Comparison of ENCODE assay signal across 1 cellular context in genomic region chr12:106118-106561, GRCh38.
A peak's percentile ranks its signal among the peaks of the same experiment; 100 is the strongest.
TF ChIP-seq lines count a peak whose summit lies in the region.

No MANE protein-coding gene starts in this region.

TF ChIP-seq in GM12878, 131 proteins besides CTCF, POLR2A, EP300 and RAD21 (continued from another document):
- TF ChIP-seq, protein P1, sequence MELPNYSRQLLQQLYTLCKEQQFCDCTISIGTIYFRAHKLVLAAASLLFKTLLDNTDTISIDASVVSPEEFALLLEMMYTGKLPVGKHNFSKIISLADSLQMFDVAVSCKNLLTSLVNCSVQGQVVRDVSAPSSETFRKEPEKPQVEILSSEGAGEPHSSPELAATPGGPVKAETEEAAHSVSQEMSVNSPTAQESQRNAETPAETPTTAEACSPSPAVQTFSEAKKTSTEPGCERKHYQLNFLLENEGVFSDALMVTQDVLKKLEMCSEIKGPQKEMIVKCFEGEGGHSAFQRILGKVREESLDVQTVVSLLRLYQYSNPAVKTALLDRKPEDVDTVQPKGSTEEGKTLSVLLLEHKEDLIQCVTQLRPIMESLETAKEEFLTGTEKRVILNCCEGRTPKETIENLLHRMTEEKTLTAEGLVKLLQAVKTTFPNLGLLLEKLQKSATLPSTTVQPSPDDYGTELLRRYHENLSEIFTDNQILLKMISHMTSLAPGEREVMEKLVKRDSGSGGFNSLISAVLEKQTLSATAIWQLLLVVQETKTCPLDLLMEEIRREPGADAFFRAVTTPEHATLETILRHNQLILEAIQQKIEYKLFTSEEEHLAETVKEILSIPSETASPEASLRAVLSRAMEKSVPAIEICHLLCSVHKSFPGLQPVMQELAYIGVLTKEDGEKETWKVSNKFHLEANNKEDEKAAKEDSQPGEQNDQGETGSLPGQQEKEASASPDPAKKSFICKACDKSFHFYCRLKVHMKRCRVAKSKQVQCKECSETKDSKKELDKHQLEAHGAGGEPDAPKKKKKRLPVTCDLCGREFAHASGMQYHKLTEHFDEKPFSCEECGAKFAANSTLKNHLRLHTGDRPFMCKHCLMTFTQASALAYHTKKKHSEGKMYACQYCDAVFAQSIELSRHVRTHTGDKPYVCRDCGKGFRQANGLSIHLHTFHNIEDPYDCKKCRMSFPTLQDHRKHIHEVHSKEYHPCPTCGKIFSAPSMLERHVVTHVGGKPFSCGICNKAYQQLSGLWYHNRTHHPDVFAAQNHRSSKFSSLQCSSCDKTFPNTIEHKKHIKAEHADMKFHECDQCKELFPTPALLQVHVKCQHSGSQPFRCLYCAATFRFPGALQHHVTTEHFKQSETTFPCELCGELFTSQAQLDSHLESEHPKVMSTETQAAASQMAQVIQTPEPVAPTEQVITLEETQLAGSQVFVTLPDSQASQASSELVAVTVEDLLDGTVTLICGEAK (IDR thresholded peaks at IDR 0.05; ENCODE audit: borderline replicate concordance), result 0 out of 2 replicates have a peak, but pooled peaks have one; percentile 42
- TF ChIP-seq TCF3 (IDR thresholded peaks at IDR 0.05; ENCODE audit: borderline replicate concordance, insufficient read depth, low read depth, low read length), result peak; percentile 99
- TF ChIP-seq GATAD2B (conservative IDR thresholded peaks at IDR 0.05; ENCODE audit: low read depth), result peak; percentile 71
- TF ChIP-seq, protein P2, sequence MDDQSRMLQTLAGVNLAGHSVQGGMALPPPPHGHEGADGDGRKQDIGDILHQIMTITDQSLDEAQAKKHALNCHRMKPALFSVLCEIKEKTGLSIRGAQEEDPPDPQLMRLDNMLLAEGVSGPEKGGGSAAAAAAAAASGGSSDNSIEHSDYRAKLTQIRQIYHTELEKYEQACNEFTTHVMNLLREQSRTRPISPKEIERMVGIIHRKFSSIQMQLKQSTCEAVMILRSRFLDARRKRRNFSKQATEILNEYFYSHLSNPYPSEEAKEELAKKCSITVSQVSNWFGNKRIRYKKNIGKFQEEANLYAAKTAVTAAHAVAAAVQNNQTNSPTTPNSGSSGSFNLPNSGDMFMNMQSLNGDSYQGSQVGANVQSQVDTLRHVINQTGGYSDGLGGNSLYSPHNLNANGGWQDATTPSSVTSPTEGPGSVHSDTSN (IDR thresholded peaks at IDR 0.05; ENCODE audit: insufficient replicate concordance, low read depth, low read length), result peak; percentile 28
- peak; percentile 79 for TF ChIP-seq EED (IDR thresholded peaks at IDR 0.05; ENCODE audit: low read depth)
- TF ChIP-seq ASH2L (IDR thresholded peaks at IDR 0.05; ENCODE audit: borderline replicate concordance, low read depth), result no peak
- TF ChIP-seq, protein P3, sequence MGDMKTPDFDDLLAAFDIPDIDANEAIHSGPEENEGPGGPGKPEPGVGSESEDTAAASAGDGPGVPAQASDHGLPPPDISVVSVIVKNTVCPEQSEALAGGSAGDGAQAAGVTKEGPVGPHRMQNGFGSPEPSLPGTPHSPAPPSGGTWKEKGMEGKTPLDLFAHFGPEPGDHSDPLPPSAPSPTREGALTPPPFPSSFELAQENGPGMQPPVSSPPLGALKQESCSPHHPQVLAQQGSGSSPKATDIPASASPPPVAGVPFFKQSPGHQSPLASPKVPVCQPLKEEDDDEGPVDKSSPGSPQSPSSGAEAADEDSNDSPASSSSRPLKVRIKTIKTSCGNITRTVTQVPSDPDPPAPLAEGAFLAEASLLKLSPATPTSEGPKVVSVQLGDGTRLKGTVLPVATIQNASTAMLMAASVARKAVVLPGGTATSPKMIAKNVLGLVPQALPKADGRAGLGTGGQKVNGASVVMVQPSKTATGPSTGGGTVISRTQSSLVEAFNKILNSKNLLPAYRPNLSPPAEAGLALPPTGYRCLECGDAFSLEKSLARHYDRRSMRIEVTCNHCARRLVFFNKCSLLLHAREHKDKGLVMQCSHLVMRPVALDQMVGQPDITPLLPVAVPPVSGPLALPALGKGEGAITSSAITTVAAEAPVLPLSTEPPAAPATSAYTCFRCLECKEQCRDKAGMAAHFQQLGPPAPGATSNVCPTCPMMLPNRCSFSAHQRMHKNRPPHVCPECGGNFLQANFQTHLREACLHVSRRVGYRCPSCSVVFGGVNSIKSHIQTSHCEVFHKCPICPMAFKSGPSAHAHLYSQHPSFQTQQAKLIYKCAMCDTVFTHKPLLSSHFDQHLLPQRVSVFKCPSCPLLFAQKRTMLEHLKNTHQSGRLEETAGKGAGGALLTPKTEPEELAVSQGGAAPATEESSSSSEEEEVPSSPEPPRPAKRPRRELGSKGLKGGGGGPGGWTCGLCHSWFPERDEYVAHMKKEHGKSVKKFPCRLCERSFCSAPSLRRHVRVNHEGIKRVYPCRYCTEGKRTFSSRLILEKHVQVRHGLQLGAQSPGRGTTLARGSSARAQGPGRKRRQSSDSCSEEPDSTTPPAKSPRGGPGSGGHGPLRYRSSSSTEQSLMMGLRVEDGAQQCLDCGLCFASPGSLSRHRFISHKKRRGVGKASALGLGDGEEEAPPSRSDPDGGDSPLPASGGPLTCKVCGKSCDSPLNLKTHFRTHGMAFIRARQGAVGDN (IDR thresholded peaks at IDR 0.05), result peak; percentile 42; the same call in 1 of the 2 replicates
- TF ChIP-seq ZSCAN29 (IDR thresholded peaks at IDR 0.05), result no peak
- peak; percentile 43; the same call in 1 of the 2 replicates for TF ChIP-seq DPF2 (IDR thresholded peaks at IDR 0.05)
- no peak for TF ChIP-seq RELA (IDR thresholded peaks at IDR 0.05; ENCODE audit: borderline replicate concordance, partially characterized antibody)
- TF ChIP-seq SMARCA5 (IDR thresholded peaks at IDR 0.05), result peak; percentile 54; the same call in 1 of the 2 replicates
- TF ChIP-seq BCL11A (IDR thresholded peaks at IDR 0.05; ENCODE audit: low read depth, low read length), result 0 out of 2 replicates have a peak, but pooled peaks have one; percentile 9
- peak; percentile 62 for TF ChIP-seq RUNX3 (IDR thresholded peaks at IDR 0.05; ENCODE audit: low read length)
- TF ChIP-seq NFXL1 (IDR thresholded peaks at IDR 0.05; ENCODE audit: borderline replicate concordance), result no peak
- TF ChIP-seq WRNIP1 (IDR thresholded peaks at IDR 0.05; ENCODE audit: borderline replicate concordance, low read depth, low read length), result no peak
- TF ChIP-seq TBL1XR1 (IDR thresholded peaks at IDR 0.05; ENCODE audit: low read depth, low read length), result peak; percentile 27; the same call in 1 of the 2 replicates
- no peak for TF ChIP-seq ATF2 (IDR thresholded peaks at IDR 0.05; ENCODE audit: low read length)
- no peak for TF ChIP-seq HDAC2 (IDR thresholded peaks at IDR 0.05)
- TF ChIP-seq YBX1 (IDR thresholded peaks at IDR 0.05), result no peak
- no peak for TF ChIP-seq NRF1 (conservative IDR thresholded peaks at IDR 0.05; ENCODE audit: low read depth, low read length)
- TF ChIP-seq CREM (IDR thresholded peaks at IDR 0.05; ENCODE audit: low read depth), result no peak
- TF ChIP-seq ETV6 (conservative IDR thresholded peaks at IDR 0.05 in 1 of 2, IDR thresholded peaks at IDR 0.05 in 1 of 2; ENCODE audit: borderline replicate concordance in 1 of 2, low read depth in 1 of 2), result peak in 1 of 2 experiments; percentile 86; a peak in 2 of 4 replicates
- TF ChIP-seq PML (IDR thresholded peaks at IDR 0.05; ENCODE audit: low read length), result no peak
- TF ChIP-seq TAF1 (IDR thresholded peaks at IDR 0.05; ENCODE audit: borderline replicate concordance, low read depth, low read length), result no peak
- TF ChIP-seq ZNF622 (IDR thresholded peaks at IDR 0.05), result no peak
- TF ChIP-seq ESRRA (IDR thresholded peaks at IDR 0.05; ENCODE audit: low read length), result no peak
- 0 out of 4 replicates have a peak, but pooled peaks of 1 of the 2 experiments have one; percentile 2 for TF ChIP-seq SRF (IDR thresholded peaks at IDR 0.05; ENCODE audit: low read depth in 2 of 2, low read length in 2 of 2)
- TF ChIP-seq BRCA1 (IDR thresholded peaks at IDR 0.05; ENCODE audit: low read depth, low read length), result no peak
- TF ChIP-seq, protein P4, sequence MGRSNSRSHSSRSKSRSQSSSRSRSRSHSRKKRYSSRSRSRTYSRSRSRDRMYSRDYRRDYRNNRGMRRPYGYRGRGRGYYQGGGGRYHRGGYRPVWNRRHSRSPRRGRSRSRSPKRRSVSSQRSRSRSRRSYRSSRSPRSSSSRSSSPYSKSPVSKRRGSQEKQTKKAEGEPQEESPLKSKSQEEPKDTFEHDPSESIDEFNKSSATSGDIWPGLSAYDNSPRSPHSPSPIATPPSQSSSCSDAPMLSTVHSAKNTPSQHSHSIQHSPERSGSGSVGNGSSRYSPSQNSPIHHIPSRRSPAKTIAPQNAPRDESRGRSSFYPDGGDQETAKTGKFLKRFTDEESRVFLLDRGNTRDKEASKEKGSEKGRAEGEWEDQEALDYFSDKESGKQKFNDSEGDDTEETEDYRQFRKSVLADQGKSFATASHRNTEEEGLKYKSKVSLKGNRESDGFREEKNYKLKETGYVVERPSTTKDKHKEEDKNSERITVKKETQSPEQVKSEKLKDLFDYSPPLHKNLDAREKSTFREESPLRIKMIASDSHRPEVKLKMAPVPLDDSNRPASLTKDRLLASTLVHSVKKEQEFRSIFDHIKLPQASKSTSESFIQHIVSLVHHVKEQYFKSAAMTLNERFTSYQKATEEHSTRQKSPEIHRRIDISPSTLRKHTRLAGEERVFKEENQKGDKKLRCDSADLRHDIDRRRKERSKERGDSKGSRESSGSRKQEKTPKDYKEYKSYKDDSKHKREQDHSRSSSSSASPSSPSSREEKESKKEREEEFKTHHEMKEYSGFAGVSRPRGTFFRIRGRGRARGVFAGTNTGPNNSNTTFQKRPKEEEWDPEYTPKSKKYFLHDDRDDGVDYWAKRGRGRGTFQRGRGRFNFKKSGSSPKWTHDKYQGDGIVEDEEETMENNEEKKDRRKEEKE (IDR thresholded peaks at IDR 0.05), result no peak
- no peak for TF ChIP-seq CHD1 (IDR thresholded peaks at IDR 0.05; ENCODE audit: low read depth, low read length)
- TF ChIP-seq IRF4 (IDR thresholded peaks at IDR 0.05; ENCODE audit: low read depth, low read length), result 0 out of 2 replicates have a peak, but pooled peaks have one; percentile 55
- TF ChIP-seq RB1 (IDR thresholded peaks at IDR 0.05; ENCODE audit: borderline replicate concordance), result no peak
- TF ChIP-seq KAT2A (conservative IDR thresholded peaks at IDR 0.05; ENCODE audit: control insufficient read depth, low read depth, low read length), result no peak
- no peak for TF ChIP-seq E4F1 (IDR thresholded peaks at IDR 0.05; ENCODE audit: borderline replicate concordance, partially characterized antibody)
- TF ChIP-seq SMAD5 (IDR thresholded peaks at IDR 0.05; ENCODE audit: low read depth), result no peak
- peak; percentile 19 for TF ChIP-seq SKIL (IDR thresholded peaks at IDR 0.05; ENCODE audit: low read depth, poor library complexity, severe bottlenecking)
- TF ChIP-seq TCF12 (IDR thresholded peaks at IDR 0.05; ENCODE audit: low read depth, low read length), result peak; percentile 99
- TF ChIP-seq TARDBP (IDR thresholded peaks at IDR 0.05; ENCODE audit: borderline replicate concordance), result no peak
- TF ChIP-seq MEF2B (IDR thresholded peaks at IDR 0.05; ENCODE audit: partially characterized antibody, poor library complexity, severe bottlenecking), result peak; percentile 15
